ENCODE assay signal across 15 cellular contexts in genomic region chr20:18225652-18226051, GRCh38.
DNase-seq lines count a peak whose midpoint lies in the region; ATAC-seq and TF ChIP-seq lines count a peak whose summit lies in the region.
"Had no signal": no experiment of that assay in that cellular context is flagged by ENCODE, and none has a peak within 500 bp of the region (broad histone marks: within the 10 kb centered on the region; RNA-seq: fewer than 3 reads in every experiment).

No MANE protein-coding gene starts in this region.

- H3K27me3 ChIP-seq in HUES64 (ENCODE audit: insufficient read depth, low read length), result no peaks in the 10 kb centered on the region
- H3K27me3 ChIP-seq in breast epithelium, result no peaks in the 10 kb centered on the region
- H3K27me3 ChIP-seq: BLaER1 treated with 17β-estradiol and CSF1 and Interleukin-3, amounts not matched to agents 10 nM and 100 nM had no signal

- H3K4me3 ChIP-seq in HUES64 (ENCODE audit: low read length) (peak overlapping the region; percentile 8; the same call in 1 of the 2 replicates), breast epithelium (no peak overlapping the region), fibroblast of the aortic adventitia (ENCODE audit: low read depth, low read length) (peak overlapping the region; percentile 25), retinal pigment epithelial cell (ENCODE audit: low read length) (no peak overlapping the region)
- H3K4me3 ChIP-seq: BLaER1 treated with 17β-estradiol and CSF1 and Interleukin-3, amounts not matched to agents 10 nM and 100 nM; K562; psoas muscle had no signal

- no peak for ATAC-seq in HG03135 (IDR thresholded peaks at IDR 0.05; ENCODE audit: unreplicated experiment)
- ATAC-seq: K562 had no signal

- H3K4me1 ChIP-seq in HUES64 (ENCODE audit: insufficient read depth, low read length) (peaks cover 19% of the 10 kb centered on the region), breast epithelium (peaks cover 0 to 12% of the 10 kb centered on the region in 2 donors)
- H3K4me1 ChIP-seq: BLaER1 treated with 17β-estradiol and CSF1 and Interleukin-3, amounts not matched to agents 10 nM and 100 nM; psoas muscle had no signal

- DNase-seq in breast epithelium (ENCODE audit: low spot score in 2 of 2) (no peak), fibroblast of the aortic adventitia (ENCODE audit: low read depth) (peak; percentile 60), retinal pigment epithelial cell (ENCODE audit: low read depth) (peak; percentile 29), NCI-H1417 (lab: John Stamatoyannopoulos, UW) (no peak), GM13976 (ENCODE audit: low spot score) (no peak), DMS153 treated with DMSO at 0.1 percent for 48 hours (lab: John Stamatoyannopoulos, UW; ENCODE audit: unreplicated experiment) (no peak)
- DNase-seq: NCI-H187; NCI-H774; stimulated activated CD4-positive, alpha-beta T cell treated with anti-CD3 and anti-CD28 coated beads, Interleukin-4, amount 100 ng/mL, for 24 hours; stimulated activated naive CD4-positive, alpha-beta T cell had no signal

- no peaks in the 10 kb centered on the region for H3K9me3 ChIP-seq in HUES64 (ENCODE audit: insufficient read depth, low read depth, low read length)
- H3K9me3 ChIP-seq in breast epithelium, result no peaks in the 10 kb centered on the region
- H3K9me3 ChIP-seq: psoas muscle had no signal

- TF ChIP-seq CTCF in breast epithelium (IDR thresholded peaks at IDR 0.05) (no peak), fibroblast of the aortic adventitia (IDR thresholded peaks at IDR 0.05; ENCODE audit: insufficient read depth, low read length) (no peak), retinal pigment epithelial cell (conservative IDR thresholded peaks at IDR 0.05; ENCODE audit: low read depth, low read length) (no peak), GM13976 (IDR thresholded peaks at IDR 0.05; ENCODE audit: borderline replicate concordance, control extremely low read depth, extremely low read depth, insufficient read depth, missing control alignments) (no peak)

- H3K27ac ChIP-seq in HUES64 (ENCODE audit: low read depth, low read length) (peak overlapping the region; percentile 78), breast epithelium (peak overlapping the region; percentile 11 to 19)
- H3K27ac ChIP-seq: BLaER1 treated with 17β-estradiol and CSF1 and Interleukin-3, amounts not matched to agents 10 nM and 100 nM; psoas muscle had no signal

- peak overlapping the region; percentile 58; the same call in 1 of the 2 replicates for H3K9ac ChIP-seq in HUES64 (ENCODE audit: low read depth, low read length)
- H3K9ac ChIP-seq: BLaER1 treated with 17β-estradiol and CSF1 and Interleukin-3, amounts not matched to agents 10 nM and 100 nM had no signal

- TF ChIP-seq POLR2A in breast epithelium (IDR thresholded peaks at IDR 0.05), result no peak

- H3K36me3 ChIP-seq in HUES64 (ENCODE audit: insufficient read depth, low read length) (no peaks in the 10 kb centered on the region), breast epithelium (no peaks in the 10 kb centered on the region)
- H3K36me3 ChIP-seq: BLaER1 treated with 17β-estradiol and CSF1 and Interleukin-3, amounts not matched to agents 10 nM and 100 nM had no signal

- WGBS in HUES64, result 82% methylated on average over 3 of the region's 4 CpGs

- intact Hi-C loops in breast epithelium (cut with DNase I; ENCODE audit: low total_unique reads), result loop anchor here (5.0 kb wide), 1 partner anchor 102 kb away; no protein-coding TSS in a partner anchor

- in situ Hi-C loops in GM13976 (cut with MboI; ENCODE audit: low sequenced_read_pairs, unreplicated experiment), result no loop called here

Comparison
In these comparisons a context has a peak if more than half of its experiments do, and no peak if none do; other contexts are left out.
1. H3K4me3 ChIP-seq: peak in HUES64 (single experiment) and fibroblast of the aortic adventitia (single experiment); none in breast epithelium (0 of 3) and retinal pigment epithelial cell (single experiment).
2. DNase-seq: peak in fibroblast of the aortic adventitia (single experiment) and retinal pigment epithelial cell (single experiment); none in breast epithelium (0 of 2), NCI-H1417 (0 of 3), GM13976 (single experiment) and DMS153 treated with DMSO at 0.1 percent for 48 hours (single experiment).